17 cellular contexts compared by ENCODE assay signal in genomic region chr5:157926171-157926671, GRCh38.
DNase-seq lines count a peak whose midpoint lies in the region; ATAC-seq and TF ChIP-seq lines count a peak whose summit lies in the region.
"Had no signal": no experiment of that assay in that cellular context is flagged by ENCODE, and none has a peak within 500 bp of the region (broad histone marks: within the 10 kb centered on the region; RNA-seq: fewer than 3 reads in every experiment).

No MANE protein-coding gene starts in this region.

- peaks cover 9% of the 10 kb centered on the region for H3K4me1 ChIP-seq in left ventricle myocardium inferior
- peaks cover 11% of the 10 kb centered on the region for H3K4me1 ChIP-seq in hepatocyte (ENCODE audit: insufficient read depth)
- H3K4me1 ChIP-seq in mucosa of descending colon (ENCODE audit: low read depth), result peaks cover 17% of the 10 kb centered on the region
- peaks cover 0 to 33% (median 22%) of the 10 kb centered on the region in 4 donors for H3K4me1 ChIP-seq in transverse colon

- no peak for TF ChIP-seq POLR2A in transverse colon (IDR thresholded peaks at IDR 0.05)

- DNase-seq in Right ventricle myocardium superior (no peak), left ventricle myocardium inferior (no peak), hepatocyte (ENCODE audit: low spot score) (peak; percentile 14), mucosa of descending colon (no peak), transverse colon (no peak), NCI-H774 (lab: John Stamatoyannopoulos, UW) (no peak)
- DNase-seq: 8988T, C1 segment of cervical spinal cord, DMS153, NCI-H1092 treated with DMSO at 0.1 percent for 48 hours, NCI-H1694 treated with DMSO at 0.1 percent for 48 hours, NCI-H748 treated with DMSO at 0.1 percent for 48 hours had no signal

- H3K79me2 ChIP-seq in hepatocyte, result no peaks in the 10 kb centered on the region

- no peaks in the 10 kb centered on the region for H4K20me1 ChIP-seq in hepatocyte (ENCODE audit: insufficient read depth, poor library complexity, severe bottlenecking)

- H3K9me2 ChIP-seq in hepatocyte (replicated peaks; ENCODE audit: insufficient read depth), result no peaks in the 10 kb centered on the region

- H2AFZ ChIP-seq in hepatocyte, result no peak overlapping the region

- peak; percentile 43 for ATAC-seq in Right ventricle myocardium superior (ENCODE audit: poor library complexity)
- ATAC-seq in mucosa of descending colon, result peak; percentile 42
- no peak for ATAC-seq in HG02973 (IDR thresholded peaks at IDR 0.05; ENCODE audit: unreplicated experiment)
- ATAC-seq in HG03432 (IDR thresholded peaks at IDR 0.05; ENCODE audit: unreplicated experiment), result no peak
- ATAC-seq: HCT116, Panc1 had no signal

- no peak for TF ChIP-seq EP300 in transverse colon (IDR thresholded peaks at IDR 0.05; ENCODE audit: low read depth)

- no peaks in the 10 kb centered on the region for H3K9me3 ChIP-seq in left ventricle myocardium inferior (replicated peaks)
- no peaks in the 10 kb centered on the region for H3K9me3 ChIP-seq in hepatocyte (ENCODE audit: low read depth)
- no peaks in the 10 kb centered on the region for H3K9me3 ChIP-seq in mucosa of descending colon
- H3K9me3 ChIP-seq in transverse colon, result no peaks in the 10 kb centered on the region

- no peak overlapping the region for H3K27ac ChIP-seq in left ventricle myocardium inferior (replicated peaks)
- H3K27ac ChIP-seq in hepatocyte, result no peak overlapping the region
- peak overlapping the region; percentile 66 to 80 (median 74) for H3K27ac ChIP-seq in transverse colon
- H3K27ac ChIP-seq: KMS-11 had no signal

- no peak overlapping the region for H3K4me2 ChIP-seq in hepatocyte
- H3K4me2 ChIP-seq: KMS-11 had no signal

- 80% methylated on average over 9 of the region's 9 CpGs for WGBS in hepatocyte (ENCODE audit: low lambda C conversion rate, missing lambda C conversion rate)
- 69 to 100% methylated on average over 1 to 9 of the region's 9 CpGs for WGBS in transverse colon (ENCODE audit: low coverage in 1 of 2), 2 donors

- no peaks in the 10 kb centered on the region for H3K27me3 ChIP-seq in left ventricle myocardium inferior (ENCODE audit: low read depth)
- H3K27me3 ChIP-seq in hepatocyte, result no peaks in the 10 kb centered on the region
- no peaks in the 10 kb centered on the region for H3K27me3 ChIP-seq in transverse colon

- in situ Hi-C loops in transverse colon (cut with MboI; ENCODE audit: low pct_ligation_motif_present in 1 of 4, low pct_unique_long_range_greater_than_20kb in 1 of 4, low sequenced_read_pairs in 3 of 4), result loop anchor here in 1 of 4 donors (25.0 kb wide), 1 partner anchor 114 kb away; no protein-coding TSS in a partner anchor

- intact Hi-C loops in Right ventricle myocardium superior (cut with DNase I) (no loop called here), left ventricle myocardium inferior (cut with micrococcal nuclease) (no loop called here), mucosa of descending colon (cut with DNase I, micrococcal nuclease) (no loop called here), transverse colon (cut with DNase I; ENCODE audit: low total_unique reads) (no loop called here)

- TF ChIP-seq CTCF in left ventricle myocardium inferior (IDR thresholded peaks at IDR 0.05; ENCODE audit: borderline replicate concordance), result no peak
- TF ChIP-seq CTCF in hepatocyte (IDR thresholded peaks at IDR 0.05; ENCODE audit: poor library complexity), result no peak
- TF ChIP-seq CTCF in mucosa of descending colon (IDR thresholded peaks at IDR 0.05), result no peak
- no peak for TF ChIP-seq CTCF in transverse colon (IDR thresholded peaks at IDR 0.05)

- H3K36me3 ChIP-seq in left ventricle myocardium inferior (no peaks in the 10 kb centered on the region), hepatocyte (replicated peaks; ENCODE audit: insufficient read depth, low read depth) (no peaks in the 10 kb centered on the region), mucosa of descending colon (ENCODE audit: low read depth) (no peaks in the 10 kb centered on the region), transverse colon (no peaks in the 10 kb centered on the region)

- H3K4me3 ChIP-seq in left ventricle myocardium inferior, result no peak overlapping the region
- H3K4me3 ChIP-seq in hepatocyte, result no peak overlapping the region
- H3K4me3 ChIP-seq in mucosa of descending colon, result no peak overlapping the region
- no peak overlapping the region for H3K4me3 ChIP-seq in transverse colon

Comparison
In these comparisons a context has a peak if more than half of its experiments do, and no peak if none do; other contexts are left out.
1. ATAC-seq: peak in Right ventricle myocardium superior (single experiment) and mucosa of descending colon (single experiment); none in HG02973 (single experiment) and HG03432 (single experiment).
2. H3K27ac ChIP-seq: peak in transverse colon (4 of 4); none in left ventricle myocardium inferior (single experiment) and hepatocyte (single experiment).